ENCODE assay signal across 1 cellular context in the genomic region with DNA sequence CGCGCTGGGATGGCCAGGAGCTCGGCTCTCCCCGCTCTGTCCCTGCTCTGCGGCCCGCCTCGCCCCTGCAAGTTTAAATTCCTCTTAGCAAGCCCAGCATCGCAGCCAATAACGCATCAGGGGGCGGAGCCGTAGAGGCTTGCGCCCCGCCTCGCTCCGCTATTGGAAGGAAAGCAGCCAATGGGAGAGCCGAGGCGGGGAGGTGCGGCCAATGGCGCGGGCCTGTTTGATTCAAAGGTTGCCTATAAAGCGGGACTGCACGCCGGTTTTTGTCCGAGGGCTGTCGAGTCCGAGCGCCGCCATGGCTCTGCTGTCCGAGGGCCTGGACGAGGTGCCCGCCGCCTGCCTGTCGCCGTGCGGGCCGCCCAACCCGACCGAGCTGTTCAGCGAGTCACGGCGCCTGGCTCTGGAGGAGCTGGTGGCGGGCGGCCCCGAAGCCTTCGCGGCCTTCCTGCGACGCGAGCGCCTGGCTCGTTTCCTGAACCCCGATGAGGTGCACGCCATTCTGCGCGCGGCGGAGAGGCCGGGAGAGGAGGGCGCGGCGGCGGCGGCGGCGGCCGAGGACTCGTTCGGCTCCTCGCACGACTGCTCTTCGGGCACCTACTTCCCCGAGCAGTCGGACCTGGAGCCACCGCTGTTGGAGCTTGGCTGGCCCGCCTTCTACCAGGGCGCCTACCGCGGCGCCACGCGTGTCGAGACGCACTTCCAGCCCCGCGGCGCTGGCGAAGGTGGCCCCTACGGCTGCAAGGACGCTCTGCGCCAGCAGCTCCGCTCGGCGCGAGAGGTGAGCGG.
TF ChIP-seq lines count a peak whose summit lies in the region.

A gene with protein sequence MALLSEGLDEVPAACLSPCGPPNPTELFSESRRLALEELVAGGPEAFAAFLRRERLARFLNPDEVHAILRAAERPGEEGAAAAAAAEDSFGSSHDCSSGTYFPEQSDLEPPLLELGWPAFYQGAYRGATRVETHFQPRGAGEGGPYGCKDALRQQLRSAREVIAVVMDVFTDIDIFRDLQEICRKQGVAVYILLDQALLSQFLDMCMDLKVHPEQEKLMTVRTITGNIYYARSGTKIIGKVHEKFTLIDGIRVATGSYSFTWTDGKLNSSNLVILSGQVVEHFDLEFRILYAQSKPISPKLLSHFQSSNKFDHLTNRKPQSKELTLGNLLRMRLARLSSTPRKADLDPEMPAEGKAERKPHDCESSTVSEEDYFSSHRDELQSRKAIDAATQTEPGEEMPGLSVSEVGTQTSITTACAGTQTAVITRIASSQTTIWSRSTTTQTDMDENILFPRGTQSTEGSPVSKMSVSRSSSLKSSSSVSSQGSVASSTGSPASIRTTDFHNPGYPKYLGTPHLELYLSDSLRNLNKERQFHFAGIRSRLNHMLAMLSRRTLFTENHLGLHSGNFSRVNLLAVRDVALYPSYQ (plus strand): TSS at position 276 of the 792 bp plus-strand sequence. CDS start 26 bp downstream, at position 302.

TF ChIP-seq in WTC11, 78 proteins besides CTCF, POLR2A, EP300 and RAD21 (continued from another document and continues in another):
- peak; percentile 16; the same call in 1 of the 2 replicates for TF ChIP-seq USF2 (CRISPR knock-in tag; IDR thresholded peaks at IDR 0.05)
- TF ChIP-seq ZNF219 (CRISPR knock-in tag; IDR thresholded peaks at IDR 0.05; ENCODE audit: borderline replicate concordance) = no peak
- no peak for TF ChIP-seq ZNF671 (CRISPR knock-in tag; IDR thresholded peaks at IDR 0.05)
- no peak for TF ChIP-seq USF1 (CRISPR knock-in tag; IDR thresholded peaks at IDR 0.05)
- peak; percentile 59; the same call in 1 of the 2 replicates for TF ChIP-seq ARID4B (CRISPR knock-in tag; IDR thresholded peaks at IDR 0.05; ENCODE audit: borderline replicate concordance)
- TF ChIP-seq SMAD3 (CRISPR knock-in tag; IDR thresholded peaks at IDR 0.05; ENCODE audit: borderline replicate concordance) = peak; percentile 67; the same call in 1 of the 2 replicates
- peak; percentile 62; the same call in 1 of the 2 replicates for TF ChIP-seq TCF7 (CRISPR knock-in tag; IDR thresholded peaks at IDR 0.05; ENCODE audit: low read depth)
- TF ChIP-seq OVOL2 (CRISPR knock-in tag; IDR thresholded peaks at IDR 0.05; ENCODE audit: borderline replicate concordance) = no peak
- TF ChIP-seq MXD4 (CRISPR knock-in tag; IDR thresholded peaks at IDR 0.05; ENCODE audit: borderline replicate concordance) = no peak
- TF ChIP-seq AR (CRISPR knock-in tag; IDR thresholded peaks at IDR 0.05) = no peak
- TF ChIP-seq CBFB (CRISPR knock-in tag; IDR thresholded peaks at IDR 0.05; ENCODE audit: low read depth) = peak; percentile 74; the same call in 1 of the 2 replicates
- TF ChIP-seq FOXJ3 (CRISPR knock-in tag; IDR thresholded peaks at IDR 0.05; ENCODE audit: borderline replicate concordance) = no peak
- peak; percentile 19; the same call in 1 of the 2 replicates for TF ChIP-seq CREB1 (CRISPR knock-in tag; IDR thresholded peaks at IDR 0.05)
- TF ChIP-seq GABPB1 (CRISPR knock-in tag; IDR thresholded peaks at IDR 0.05) = peak; percentile 84; the same call in 1 of the 2 replicates
- no peak for TF ChIP-seq SOX15 (CRISPR knock-in tag; IDR thresholded peaks at IDR 0.05)
- peak; percentile 79; the same call in 1 of the 2 replicates for TF ChIP-seq NR3C1 (CRISPR knock-in tag; conservative IDR thresholded peaks at IDR 0.05; ENCODE audit: low read depth)
- TF ChIP-seq, protein P1, sequence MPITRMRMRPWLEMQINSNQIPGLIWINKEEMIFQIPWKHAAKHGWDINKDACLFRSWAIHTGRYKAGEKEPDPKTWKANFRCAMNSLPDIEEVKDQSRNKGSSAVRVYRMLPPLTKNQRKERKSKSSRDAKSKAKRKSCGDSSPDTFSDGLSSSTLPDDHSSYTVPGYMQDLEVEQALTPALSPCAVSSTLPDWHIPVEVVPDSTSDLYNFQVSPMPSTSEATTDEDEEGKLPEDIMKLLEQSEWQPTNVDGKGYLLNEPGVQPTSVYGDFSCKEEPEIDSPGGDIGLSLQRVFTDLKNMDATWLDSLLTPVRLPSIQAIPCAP (CRISPR knock-in tag; IDR thresholded peaks at IDR 0.05) = peak; percentile 73; the same call in 1 of the 2 replicates
- peak; percentile 98 for TF ChIP-seq NFYB (CRISPR knock-in tag; conservative IDR thresholded peaks at IDR 0.05; ENCODE audit: low read depth)
- TF ChIP-seq, protein P2, sequence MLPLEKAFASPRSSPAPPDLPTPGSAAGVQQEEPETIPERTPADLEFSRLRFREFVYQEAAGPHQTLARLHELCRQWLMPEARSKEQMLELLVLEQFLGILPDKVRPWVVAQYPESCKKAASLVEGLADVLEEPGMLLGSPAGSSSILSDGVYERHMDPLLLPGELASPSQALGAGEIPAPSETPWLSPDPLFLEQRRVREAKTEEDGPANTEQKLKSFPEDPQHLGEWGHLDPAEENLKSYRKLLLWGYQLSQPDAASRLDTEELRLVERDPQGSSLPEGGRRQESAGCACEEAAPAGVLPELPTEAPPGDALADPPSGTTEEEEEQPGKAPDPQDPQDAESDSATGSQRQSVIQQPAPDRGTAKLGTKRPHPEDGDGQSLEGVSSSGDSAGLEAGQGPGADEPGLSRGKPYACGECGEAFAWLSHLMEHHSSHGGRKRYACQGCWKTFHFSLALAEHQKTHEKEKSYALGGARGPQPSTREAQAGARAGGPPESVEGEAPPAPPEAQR (CRISPR knock-in tag; IDR thresholded peaks at IDR 0.05) = 0 out of 2 replicates have a peak, but pooled peaks have one; percentile 25
- TF ChIP-seq ETV6 (CRISPR knock-in tag; IDR thresholded peaks at IDR 0.05) = peak; percentile 29
- peak; percentile 66 for TF ChIP-seq ZNF232 (CRISPR knock-in tag; IDR thresholded peaks at IDR 0.05)
- TF ChIP-seq, protein P3, sequence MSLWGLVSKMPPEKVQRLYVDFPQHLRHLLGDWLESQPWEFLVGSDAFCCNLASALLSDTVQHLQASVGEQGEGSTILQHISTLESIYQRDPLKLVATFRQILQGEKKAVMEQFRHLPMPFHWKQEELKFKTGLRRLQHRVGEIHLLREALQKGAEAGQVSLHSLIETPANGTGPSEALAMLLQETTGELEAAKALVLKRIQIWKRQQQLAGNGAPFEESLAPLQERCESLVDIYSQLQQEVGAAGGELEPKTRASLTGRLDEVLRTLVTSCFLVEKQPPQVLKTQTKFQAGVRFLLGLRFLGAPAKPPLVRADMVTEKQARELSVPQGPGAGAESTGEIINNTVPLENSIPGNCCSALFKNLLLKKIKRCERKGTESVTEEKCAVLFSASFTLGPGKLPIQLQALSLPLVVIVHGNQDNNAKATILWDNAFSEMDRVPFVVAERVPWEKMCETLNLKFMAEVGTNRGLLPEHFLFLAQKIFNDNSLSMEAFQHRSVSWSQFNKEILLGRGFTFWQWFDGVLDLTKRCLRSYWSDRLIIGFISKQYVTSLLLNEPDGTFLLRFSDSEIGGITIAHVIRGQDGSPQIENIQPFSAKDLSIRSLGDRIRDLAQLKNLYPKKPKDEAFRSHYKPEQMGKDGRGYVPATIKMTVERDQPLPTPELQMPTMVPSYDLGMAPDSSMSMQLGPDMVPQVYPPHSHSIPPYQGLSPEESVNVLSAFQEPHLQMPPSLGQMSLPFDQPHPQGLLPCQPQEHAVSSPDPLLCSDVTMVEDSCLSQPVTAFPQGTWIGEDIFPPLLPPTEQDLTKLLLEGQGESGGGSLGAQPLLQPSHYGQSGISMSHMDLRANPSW (CRISPR knock-in tag; conservative IDR thresholded peaks at IDR 0.05; ENCODE audit: low read depth) = peak; percentile 65; the same call in 1 of the 2 replicates
- peak; percentile 43; the same call in 1 of the 2 replicates for TF ChIP-seq NR1H2 (CRISPR knock-in tag; IDR thresholded peaks at IDR 0.05)
- TF ChIP-seq HMGA2 (CRISPR knock-in tag; IDR thresholded peaks at IDR 0.05) = no peak
- TF ChIP-seq, protein P4, sequence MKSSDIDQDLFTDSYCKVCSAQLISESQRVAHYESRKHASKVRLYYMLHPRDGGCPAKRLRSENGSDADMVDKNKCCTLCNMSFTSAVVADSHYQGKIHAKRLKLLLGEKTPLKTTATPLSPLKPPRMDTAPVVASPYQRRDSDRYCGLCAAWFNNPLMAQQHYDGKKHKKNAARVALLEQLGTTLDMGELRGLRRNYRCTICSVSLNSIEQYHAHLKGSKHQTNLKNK (CRISPR knock-in tag; IDR thresholded peaks at IDR 0.05) = no peak
- no peak for TF ChIP-seq SMAD4 (CRISPR knock-in tag; IDR thresholded peaks at IDR 0.05)
- peak; percentile 75 for TF ChIP-seq SP1 (CRISPR knock-in tag; conservative IDR thresholded peaks at IDR 0.05)
- no peak for TF ChIP-seq JAZF1 (CRISPR knock-in tag; IDR thresholded peaks at IDR 0.05)
- TF ChIP-seq ZBTB21 (CRISPR knock-in tag; IDR thresholded peaks at IDR 0.05; ENCODE audit: borderline replicate concordance) = 0 out of 2 replicates have a peak, but pooled peaks have one; percentile 67
- no peak for TF ChIP-seq EMX1 (CRISPR knock-in tag; IDR thresholded peaks at IDR 0.05)
- no peak for TF ChIP-seq ATF3 (CRISPR knock-in tag; conservative IDR thresholded peaks at IDR 0.05)
- no peak for TF ChIP-seq TEAD4 (CRISPR knock-in tag; IDR thresholded peaks at IDR 0.05)
- no peak for TF ChIP-seq ZNF263 (CRISPR knock-in tag; IDR thresholded peaks at IDR 0.05; ENCODE audit: low read depth)
- 0 out of 2 replicates have a peak, but pooled peaks have one; percentile 61 for TF ChIP-seq ZNF416 (CRISPR knock-in tag; IDR thresholded peaks at IDR 0.05)
- no peak for TF ChIP-seq ZNF423 (CRISPR knock-in tag; IDR thresholded peaks at IDR 0.05)
- peak; percentile 90 for TF ChIP-seq FOXP1 (CRISPR knock-in tag; IDR thresholded peaks at IDR 0.05; ENCODE audit: borderline replicate concordance)
- TF ChIP-seq, protein P5, sequence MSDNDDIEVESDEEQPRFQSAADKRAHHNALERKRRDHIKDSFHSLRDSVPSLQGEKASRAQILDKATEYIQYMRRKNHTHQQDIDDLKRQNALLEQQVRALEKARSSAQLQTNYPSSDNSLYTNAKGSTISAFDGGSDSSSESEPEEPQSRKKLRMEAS (CRISPR knock-in tag; IDR thresholded peaks at IDR 0.05) = peak; percentile 79; the same call in 1 of the 2 replicates
